In genomic region chr18:62493033-62493862, GRCh38 we compare ENCODE assay signal across 24 cellular contexts. TPM values are rescaled to one million over a fixed set of nuclear protein-coding genes. Genes with fewer than 3 reads are reported as not detected.
DNase-seq lines count a peak whose midpoint lies in the region; ATAC-seq, FAIRE-seq and TF ChIP-seq lines count a peak whose summit lies in the region.
"Had no signal": no experiment of that assay in that cellular context is flagged by ENCODE, and none has a peak within 500 bp of the region (broad histone marks: within the 10 kb centered on the region; RNA-seq: fewer than 3 reads in every experiment).

No MANE protein-coding gene starts in this region.

- H3K56ac ChIP-seq in H1 (replicated peaks; ENCODE audit: insufficient read length, low read depth, low read length) = no peak overlapping the region

- no peaks in the 10 kb centered on the region for H4K20me1 ChIP-seq in HepG2 (ENCODE audit: insufficient read depth, low read length)
- no peaks in the 10 kb centered on the region for H4K20me1 ChIP-seq in H1 (replicated peaks in 1 of 2; ENCODE audit: control insufficient read depth in 1 of 2, insufficient read depth in 2 of 2, low read length in 2 of 2)

- no peaks in the 10 kb centered on the region for H3K79me1 ChIP-seq in H1 (ENCODE audit: low read depth, low read length)

- peak overlapping the region; percentile 28; the same call in 1 of the 2 replicates for H4K8ac ChIP-seq in H1 (ENCODE audit: extremely low read depth, insufficient read depth, low read length)

- ATAC-seq in HepG2 (no peak), GM21515 (IDR thresholded peaks at IDR 0.05; ENCODE audit: unreplicated experiment) (no peak)
- ATAC-seq: HCT116, PC-3, Right ventricle myocardium inferior, SK-N-SH treated with all-trans-retinoic acid at 6 μM for 48 hours had no signal

- H2BK120ac ChIP-seq in H1 (replicated peaks; ENCODE audit: low read depth, low read length) = no peak overlapping the region

- in situ Hi-C loops in HepG2 (cut with HindIII; ENCODE audit: extremely low pct_ligation_motif_present, low pct_unique_long_range_greater_than_20kb) = no loop called here

- no peak overlapping the region for H2BK5ac ChIP-seq in H1 (ENCODE audit: low read depth, low read length)

- no peak overlapping the region for H3K27ac ChIP-seq in liver (ENCODE audit: low read depth in 1 of 2, low read length in 2 of 2)
- no peak overlapping the region for H3K27ac ChIP-seq in HepG2 (ENCODE audit: extremely low read length, insufficient read depth, low read length)
- no peak overlapping the region for H3K27ac ChIP-seq in H1 (ENCODE audit: low read depth, low read length)
- H3K27ac ChIP-seq in adrenal gland = no peak overlapping the region
- H3K27ac ChIP-seq: SJCRH30 had no signal

- H3K23ac ChIP-seq in H1 (ENCODE audit: insufficient read length) = no peak overlapping the region

- TF ChIP-seq CTCF in liver (IDR thresholded peaks at IDR 0.05; ENCODE audit: low read depth, low read length, missing input control) (no peak), HepG2 (CRISPR knock-in tag; IDR thresholded peaks at IDR 0.05) (no peak), H1 (IDR thresholded peaks at IDR 0.05; ENCODE audit: control extremely low read depth in 1 of 3, insufficient read depth in 1 of 3, low read depth in 1 of 3, low read length in 3 of 3) (no peak), adrenal gland (IDR thresholded peaks at IDR 0.05) (no peak)

- no peaks in the 10 kb centered on the region for H3K27me3 ChIP-seq in liver (ENCODE audit: control insufficient read depth in 4 of 4, insufficient read depth in 4 of 4, low read length in 3 of 4)
- H3K27me3 ChIP-seq in HepG2 (ENCODE audit: control insufficient read depth in 1 of 2, insufficient read depth in 2 of 2, low read length in 2 of 2) = no peaks in the 10 kb centered on the region
- no peaks in the 10 kb centered on the region for H3K27me3 ChIP-seq in H1 (replicated peaks in 1 of 4; ENCODE audit: control insufficient read depth in 3 of 4, extremely low read depth in 1 of 4, insufficient read depth in 3 of 4, low read length in 3 of 4)
- H3K27me3 ChIP-seq in adrenal gland = no peaks in the 10 kb centered on the region
- H3K27me3 ChIP-seq: SJCRH30 had no signal

- H2AFZ ChIP-seq in HepG2 (ENCODE audit: low read length) (no peak overlapping the region), H1 (ENCODE audit: low read length) (no peak overlapping the region)

- H3K4me1 ChIP-seq in liver (ENCODE audit: control insufficient read depth in 4 of 4, insufficient read depth in 4 of 4, low read length in 3 of 4) (peaks cover 4 to 23% (median 13%) of the 10 kb centered on the region in 4 donors), HepG2 (ENCODE audit: insufficient read depth, low read length) (peaks cover 3% of the 10 kb centered on the region), H1 (replicated peaks in 1 of 4; ENCODE audit: control insufficient read depth in 3 of 4, insufficient read depth in 4 of 4, low read length in 3 of 4) (no peaks in the 10 kb centered on the region), adrenal gland (replicated peaks in 1 of 2) (no peaks in the 10 kb centered on the region)
- H3K4me1 ChIP-seq: Caco-2, SJCRH30 had no signal

- no peak for FAIRE-seq in HepG2 (lab: Jason Lieb, UNC)
- no peak for FAIRE-seq in H1 (lab: Jason Lieb, UNC)
- FAIRE-seq: A204.1, G401.6 had no signal

- H2AK5ac ChIP-seq in H1 (ENCODE audit: low read depth, low read length) = no peak overlapping the region

- H2BK20ac ChIP-seq in H1 (ENCODE audit: low read length) = no peak overlapping the region

- intact Hi-C loops in HepG2 (cut with micrococcal nuclease; ENCODE audit: unreplicated experiment) = no loop called here
- intact Hi-C loops in adrenal gland (cut with DNase I) = no loop called here

- no peaks in the 10 kb centered on the region for H3K79me2 ChIP-seq in HepG2 (ENCODE audit: insufficient read depth, low read length)
- no peaks in the 10 kb centered on the region for H3K79me2 ChIP-seq in H1 (ENCODE audit: control insufficient read depth in 1 of 2, insufficient read depth in 2 of 2, low read length in 2 of 2)

- H3K4me3 ChIP-seq in liver (ENCODE audit: low read depth in 1 of 3, low read length in 3 of 3) (peak overlapping the region in 2 of 3 donors; percentile 5 to 6), HepG2 (replicated peaks in 1 of 3; ENCODE audit: insufficient read depth in 1 of 3, low read depth in 2 of 3, low read length in 3 of 3) (no peak overlapping the region), H1 (ENCODE audit: extremely low read depth in 1 of 4, insufficient read depth in 2 of 4, low read depth in 3 of 4, low read length in 4 of 4) (no peak overlapping the region), adrenal gland (no peak overlapping the region)
- H3K4me3 ChIP-seq: SJCRH30 had no signal

- H2BK12ac ChIP-seq in H1 (ENCODE audit: low read depth, low read length) = no peak overlapping the region

- CTCF ChIA-PET in HepG2 (lab: Yijun Ruan, JAX; ENCODE audit: low intra/inter-chr PET ratio, low total read pairs) = no interaction called here
- CTCF ChIA-PET in H1 (lab: Charles Lee; ENCODE audit: partially characterized antibody) = interaction anchor here (0.8 to 1.2 kb wide), 2 partner anchors 19 to 35 kb away, joined by 3 read pairs; no protein-coding TSS in a partner anchor

- WGBS in liver = 78% methylated on average over 17 of the region's 17 CpGs
- WGBS in HepG2 (ENCODE audit: low lambda C conversion rate) = 89% methylated on average over 14 of the region's 17 CpGs
- 90% methylated on average over 17 of the region's 17 CpGs; no CpG with 5 or more reads in 1 of the 2 experiments for WGBS in H1 (ENCODE audit: extremely low coverage in 1 of 2, insufficient coverage in 1 of 2, insufficient read length in 1 of 2, insufficient replicate concordance in 2 of 2, low coverage in 1 of 2, low lambda C conversion rate in 2 of 2, missing lambda C conversion rate in 1 of 2), 2 experiments
- WGBS in adrenal gland, 4 donors = 90 to 93% (median 92%) methylated on average over 15 to 17 of the region's 17 CpGs

- H3K4ac ChIP-seq in H1 (replicated peaks; ENCODE audit: insufficient read length, low read depth, low read length) = no peak overlapping the region

- no peaks in the 10 kb centered on the region for H3K9me3 ChIP-seq in liver (ENCODE audit: control insufficient read depth in 4 of 4, low read length in 3 of 4)
- no peaks in the 10 kb centered on the region for H3K9me3 ChIP-seq in HepG2 (ENCODE audit: low read length)
- H3K9me3 ChIP-seq in H1 (ENCODE audit: insufficient read depth in 2 of 2, low read depth in 1 of 2, low read length in 1 of 2) = no peaks in the 10 kb centered on the region
- H3K9me3 ChIP-seq in adrenal gland (replicated peaks in 1 of 3) = no peaks in the 10 kb centered on the region
- H3K9me3 ChIP-seq: Caco-2, SJCRH30 had no signal

- no peak for TF ChIP-seq POLR2A in HepG2 (IDR thresholded peaks at IDR 0.05; ENCODE audit: insufficient read depth in 1 of 2, low read depth in 2 of 2, low read length in 2 of 2)
- no peak for TF ChIP-seq POLR2A in H1 (IDR thresholded peaks at IDR 0.05; ENCODE audit: control extremely low read depth in 1 of 2, low read depth in 2 of 2, low read length in 2 of 2)
- TF ChIP-seq POLR2A in adrenal gland (IDR thresholded peaks at IDR 0.05) = no peak

- H3K36me3 ChIP-seq in liver (ENCODE audit: control insufficient read depth in 4 of 4, insufficient read depth in 3 of 4, low read depth in 1 of 4, low read length in 3 of 4) (no peaks in the 10 kb centered on the region), HepG2 (replicated peaks in 1 of 2; ENCODE audit: control insufficient read depth in 1 of 2, insufficient read depth in 2 of 2, low read length in 2 of 2) (no peaks in the 10 kb centered on the region), H1 (ENCODE audit: control insufficient read depth in 2 of 4, insufficient read depth in 4 of 4, low read length in 3 of 4) (no peaks in the 10 kb centered on the region), adrenal gland (replicated peaks in 1 of 2) (no peaks in the 10 kb centered on the region)
- H3K36me3 ChIP-seq: SJCRH30 had no signal

- H3K9ac ChIP-seq in liver (ENCODE audit: low read depth in 1 of 2, low read length in 2 of 2) (no peak overlapping the region), HepG2 (ENCODE audit: insufficient read depth, low read depth, low read length) (no peak overlapping the region), H1 (replicated peaks in 1 of 4; ENCODE audit: extremely low read depth in 1 of 4, low read depth in 3 of 4, low read length in 3 of 4) (no peak overlapping the region)

- no TSS peak for BruUV-seq in HepG2 (replicated peaks; lab: Mats Ljungman, UMichigan)

- H3K23me2 ChIP-seq in H1 (ENCODE audit: low read depth, low read length) = no peaks in the 10 kb centered on the region

- 0 out of 2 replicates have a peak overlapping the region, but pooled peaks have one; percentile 82 for H2BK15ac ChIP-seq in H1 (ENCODE audit: low read length)

- H3K4me2 ChIP-seq in HepG2 (ENCODE audit: low read depth, low read length) (no peak overlapping the region), H1 (ENCODE audit: insufficient read depth in 1 of 2, low read depth in 2 of 2, low read length in 2 of 2) (no peak overlapping the region)

- POLR2A ChIA-PET in HepG2 (lab: Yijun Ruan, JAX) (no interaction called here), H1 (lab: Charles Lee; ENCODE audit: partially characterized antibody) (no interaction called here)

- no peak overlapping the region for H4K5ac ChIP-seq in H1 (ENCODE audit: insufficient read length, low read depth, low read length)

- H3K14ac ChIP-seq in H1 (ENCODE audit: insufficient read length) = no peak overlapping the region

- no peak for DNase-seq in HepG2 (ENCODE audit: low spot score)
- peak; percentile 72 for DNase-seq in OCI-M1 (lab: John Stamatoyannopoulos, UW)
- no peak for DNase-seq in H1 (ENCODE audit: low read depth in 1 of 2, low spot score in 2 of 2)
- no peak for DNase-seq in adrenal gland
- DNase-seq in HuH-7.5 (ENCODE audit: low spot score) = no peak
- DNase-seq: AML-193; C1 segment of cervical spinal cord; Caco-2; CD4-positive, alpha-beta memory T cell; NCI-H1048; NCI-H1417 treated with DMSO at 0.1 percent for 48 hours; NCI-H1694 treated with DMSO at 0.1 percent for 48 hours; NCI-H2081; NCI-H2227 treated with DMSO at 0.1 percent for 48 hours; NCI-H526 treated with DMSO at 0.1 percent for 48 hours; PC-3; SJCRH30 had no signal

- TF ChIP-seq RAD21 in liver (IDR thresholded peaks at IDR 0.05) (no peak), HepG2 (CRISPR knock-in tag; IDR thresholded peaks at IDR 0.05) (no peak), H1 (IDR thresholded peaks at IDR 0.05 in 1 of 2, conservative IDR thresholded peaks at IDR 0.05 in 1 of 2; ENCODE audit: low read depth in 2 of 2, low read length in 2 of 2) (no peak)

- TF ChIP-seq EP300 in HepG2 (IDR thresholded peaks at IDR 0.05; ENCODE audit: low read depth in 2 of 2, low read length in 2 of 2) (no peak), HepG2 (CRISPR knock-in tag; IDR thresholded peaks at IDR 0.05; ENCODE audit: borderline replicate concordance) (no peak), H1 (IDR thresholded peaks at IDR 0.05; ENCODE audit: borderline replicate concordance in 1 of 2, low read depth in 2 of 2, low read length in 2 of 2) (no peak)

- no peak overlapping the region for H3K18ac ChIP-seq in H1 (ENCODE audit: extremely low read depth, low read length)

- H4K91ac ChIP-seq in H1 (replicated peaks; ENCODE audit: insufficient read length, low read length) = no peak overlapping the region

RNA-seq across cellular contexts. Expression of gene ZCCHC2, which starts 29.6 kb away (rescaled TPM):
- total RNA-seq in liver (10 to 100 TPM; 11.9 to 25.4 TPM), HepG2 (2016; rRNA removed; fragmentation: Illumina TruSeq; extraction: Trizol) (76.1 and 76.5 TPM in 2 replicates), adrenal gland (10 to 100 TPM; 13.6 to 53.3 (median 20.4) TPM)
- polyA plus RNA-seq in liver (1 to 10 TPM; 7.1 to 9.8 TPM), HepG2 (2011; rRNA removed) (52.2 and 62.5 TPM in 2 replicates), H1 (2011; rRNA removed) (12.2 and 13.5 TPM in 2 replicates), adrenal gland (10 to 100 TPM in 1 of 3 donors, 1 to 10 TPM in 2; 4.7 to 12.5 (median 6.8) TPM)
- total RNA-seq in HepG2 (2016; cell fraction: cytosol; rRNA removed; fragmentation: Illumina TruSeq; extraction: Trizol; ENCODE audit: low read depth) = 177 and 189 TPM in 2 replicates
- 71.7 and 74.4 TPM in 2 replicates for total RNA-seq in HepG2 (2016; cell fraction: insoluble cytoplasmic fraction; rRNA removed; fragmentation: Illumina TruSeq; extraction: Trizol)
- 60.3 and 72.3 TPM in 2 replicates for total RNA-seq in HepG2 (2016; cell fraction: membrane; rRNA removed; fragmentation: Illumina TruSeq; extraction: Trizol)
- total RNA-seq in HepG2 (2016; cell fraction: nucleus; rRNA removed; fragmentation: Illumina TruSeq; extraction: Trizol) = 106 and 120 TPM in 2 replicates
- polyA plus RNA-seq in HepG2 (2011; cell fraction: cytosol; rRNA removed) = 39.3 and 44.4 TPM in 2 replicates
- polyA plus RNA-seq in HepG2 (2011; cell fraction: nucleus; rRNA removed) = 79.8 and 99.4 TPM in 2 replicates
- 25.6 and 27.8 TPM in 2 replicates for polyA plus RNA-seq in HepG2 (2012)
- polyA plus RNA-seq in HepG2 (2016; cell fraction: cytosol; fragmentation: Illumina TruSeq; extraction: Trizol; ENCODE audit: low read depth) = 4.7 and 5.0 TPM in 2 replicates
- 53.3 and 60.9 TPM in 2 replicates for polyA plus RNA-seq in HepG2 (2016; cell fraction: insoluble cytoplasmic fraction; fragmentation: Illumina TruSeq; extraction: Trizol; ENCODE audit: low read depth)
- polyA plus RNA-seq in HepG2 (2016; cell fraction: membrane; fragmentation: Illumina TruSeq; extraction: Trizol; ENCODE audit: low read depth) = 13.0 and 14.6 TPM in 2 replicates
- 129 and 143 TPM in 2 replicates for polyA plus RNA-seq in HepG2 (2016; cell fraction: nucleus; fragmentation: Illumina TruSeq; extraction: Trizol; ENCODE audit: insufficient read depth, low read depth)
- 58.0 and 138 TPM in 2 replicates for polyA minus RNA-seq in HepG2 (2011; rRNA and poly(A)+ RNA removed; ENCODE audit: low replicate concordance)
- 42.1 and 44.2 TPM in 2 replicates for polyA minus RNA-seq in HepG2 (2011; cell fraction: cytosol; rRNA and poly(A)+ RNA removed)
- polyA minus RNA-seq in HepG2 (2011; cell fraction: nucleus; rRNA and poly(A)+ RNA removed) = 164 and 187 TPM in 2 replicates
- 16.6 and 18.6 TPM in 2 replicates for total RNA-seq in H1 (2021; fragmentation: NEBNext Ultra II Directional; extraction: Animal tissue kit (Norgen Biotek cat#: 25700))
- 8.9 TPM for polyA plus RNA-seq in H1 (2011; cell fraction: cytosol; rRNA removed)
- 13.0 TPM for polyA plus RNA-seq in H1 (2011; cell fraction: nucleus; rRNA removed)
- polyA plus RNA-seq in H1 (2012, experiment 1 of 2) = 7.1 to 10.6 TPM (median 9.3 TPM) in 4 replicates
- 3.5 TPM for polyA plus RNA-seq in H1 (2012, experiment 2 of 2)
- 7.0 TPM for polyA plus RNA-seq in H1 (2013, experiment 1 of 2)
- 7.5 TPM for polyA plus RNA-seq in H1 (2013, experiment 2 of 2)
- 33.3 and 35.5 TPM in 2 replicates for polyA minus RNA-seq in H1 (2011; rRNA and poly(A)+ RNA removed)
- 19.5 TPM for polyA minus RNA-seq in H1 (2011; cell fraction: cytosol; rRNA and poly(A)+ RNA removed)
- 38.6 TPM for polyA minus RNA-seq in H1 (2011; cell fraction: nucleus; rRNA and poly(A)+ RNA removed)

Comparison
In these comparisons a context has a peak if more than half of its experiments do, and no peak if none do; other contexts are left out.
1. H3K4me3 ChIP-seq: peak in liver (2 of 3); none in HepG2 (0 of 3), H1 (0 of 4) and adrenal gland (0 of 4).